Comparison of ENCODE assay signal across 9 cellular contexts in genomic region chr19:37012093-37012745, GRCh38.
"Had no signal": no experiment of that assay in that cellular context is flagged by ENCODE, and none has a peak within 500 bp of the region (broad histone marks: within the 10 kb centered on the region; RNA-seq: fewer than 3 reads in every experiment).

No MANE protein-coding gene starts in this region.

- H3K4me1 ChIP-seq: HAP-1 had no signal

- H3K27ac ChIP-seq: HL-60 had no signal

- H3K4me3 ChIP-seq: HAP-1 had no signal

- H3K36me3 ChIP-seq: HAP-1 had no signal

- H3K27ac Mint-ChIP-seq: HFFc6, IgD-negative memory B cell had no signal

- H3K9me3 ChIP-seq: HAP-1 had no signal

- H3K4me3 Mint-ChIP-seq: HFFc6, IgD-negative memory B cell had no signal

- DNase-seq: GOT3, H7, HFFc6, KG1 had no signal

- ATAC-seq: HCT116, HepG2 had no signal
